ENCODE assay signal across 2 cellular contexts in genomic region chr19:2043269-2043641, GRCh38.
TF ChIP-seq lines count a peak whose summit lies in the region.

No MANE protein-coding gene starts in this region.

TF ChIP-seq in liver, 16 proteins besides CTCF, POLR2A, EP300 and RAD21:
- TF ChIP-seq EGR1 (IDR thresholded peaks at IDR 0.05; ENCODE audit: low read depth in 2 of 2) (no peak), FOXA1 (IDR thresholded peaks at IDR 0.05) (no peak)
TF ChIP-seq in liver: peak in this region for 0.

TF ChIP-seq in HepG2, 621 proteins besides CTCF, POLR2A, EP300 and RAD21:
- no peak for TF ChIP-seq RFXAP (CRISPR knock-in tag; IDR thresholded peaks at IDR 0.05; ENCODE audit: borderline replicate concordance)
- no peak for TF ChIP-seq SPEN (CRISPR knock-in tag; IDR thresholded peaks at IDR 0.05; ENCODE audit: low read depth)
- TF ChIP-seq, protein P1, sequence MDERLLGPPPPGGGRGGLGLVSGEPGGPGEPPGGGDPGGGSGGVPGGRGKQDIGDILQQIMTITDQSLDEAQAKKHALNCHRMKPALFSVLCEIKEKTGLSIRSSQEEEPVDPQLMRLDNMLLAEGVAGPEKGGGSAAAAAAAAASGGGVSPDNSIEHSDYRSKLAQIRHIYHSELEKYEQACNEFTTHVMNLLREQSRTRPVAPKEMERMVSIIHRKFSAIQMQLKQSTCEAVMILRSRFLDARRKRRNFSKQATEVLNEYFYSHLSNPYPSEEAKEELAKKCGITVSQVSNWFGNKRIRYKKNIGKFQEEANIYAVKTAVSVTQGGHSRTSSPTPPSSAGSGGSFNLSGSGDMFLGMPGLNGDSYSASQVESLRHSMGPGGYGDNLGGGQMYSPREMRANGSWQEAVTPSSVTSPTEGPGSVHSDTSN (CRISPR knock-in tag; IDR thresholded peaks at IDR 0.05), result no peak
- TF ChIP-seq ZNF101 (CRISPR knock-in tag; IDR thresholded peaks at IDR 0.05; ENCODE audit: borderline replicate concordance, low read depth), result no peak
- no peak for TF ChIP-seq FOXC1 (CRISPR knock-in tag; IDR thresholded peaks at IDR 0.05; ENCODE audit: borderline replicate concordance)
- TF ChIP-seq ZGPAT (CRISPR knock-in tag; IDR thresholded peaks at IDR 0.05), result no peak
- no peak for TF ChIP-seq ZNF652 (CRISPR knock-in tag; IDR thresholded peaks at IDR 0.05; ENCODE audit: borderline replicate concordance, low read depth)
- no peak for TF ChIP-seq SSRP1 (CRISPR knock-in tag; IDR thresholded peaks at IDR 0.05)
- TF ChIP-seq MIER3 (CRISPR knock-in tag; IDR thresholded peaks at IDR 0.05; ENCODE audit: borderline replicate concordance), result no peak
- no peak for TF ChIP-seq ZNF607 (CRISPR knock-in tag; IDR thresholded peaks at IDR 0.05; ENCODE audit: borderline replicate concordance)
- TF ChIP-seq SETDB1 (CRISPR knock-in tag; IDR thresholded peaks at IDR 0.05; ENCODE audit: borderline replicate concordance), result no peak
- no peak for TF ChIP-seq BORCS8-MEF2B (CRISPR knock-in tag; IDR thresholded peaks at IDR 0.05)
- TF ChIP-seq MBD4 (IDR thresholded peaks at IDR 0.05; ENCODE audit: borderline replicate concordance, low read length), result no peak
- no peak for TF ChIP-seq HOXA7 (CRISPR knock-in tag; IDR thresholded peaks at IDR 0.05)
